In the genomic region with DNA sequence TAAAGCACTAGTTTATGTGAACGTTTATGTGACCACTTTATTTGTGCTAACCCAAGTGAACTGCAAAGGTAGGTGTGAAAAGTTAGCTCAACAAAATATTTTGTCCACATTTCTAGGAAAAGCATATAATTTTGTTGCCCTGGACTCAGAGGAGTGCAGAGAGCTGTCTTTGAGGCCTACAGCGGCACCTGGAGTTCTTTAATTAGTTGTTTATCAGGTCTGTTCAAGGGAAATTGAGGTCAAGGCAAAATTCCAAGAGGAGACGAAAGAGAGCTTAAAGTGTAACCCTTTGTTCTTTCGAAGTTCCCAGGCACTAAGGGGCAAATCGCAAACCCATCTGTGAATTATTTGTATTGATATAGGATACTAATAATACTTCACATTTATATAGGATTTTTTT, we compare ENCODE assay signal across 12 cellular contexts. TPM values are rescaled to one million over a fixed set of nuclear protein-coding genes. Genes with fewer than 3 reads are reported as not detected.
DNase-seq lines count a peak whose midpoint lies in the region; ATAC-seq, FAIRE-seq and TF ChIP-seq lines count a peak whose summit lies in the region.
"Had no signal": no experiment of that assay in that cellular context is flagged by ENCODE, and none has a peak within 500 bp of the region (broad histone marks: within the 10 kb centered on the region; RNA-seq: fewer than 3 reads in every experiment).

No MANE protein-coding gene starts in this region.

- peaks cover 6 to 26% (median 19%) of the 10 kb centered on the region in 7 donors for H3K4me1 Mint-ChIP-seq in naive thymus-derived CD4-positive, alpha-beta T cell

- no peak for ATAC-seq in naive thymus-derived CD4-positive, alpha-beta T cell

- no peak overlapping the region for H3K27ac Mint-ChIP-seq in naive thymus-derived CD4-positive, alpha-beta T cell

- intact Hi-C loops in endothelial cell of umbilical vein (cut with micrococcal nuclease): loop anchor here (1.0 kb wide), 3 partner anchors 28 to 54 kb away; no protein-coding TSS in a partner anchor
- intact Hi-C loops in naive thymus-derived CD4-positive, alpha-beta T cell (cut with micrococcal nuclease): no loop called here

- H3K36me3 Mint-ChIP-seq in naive thymus-derived CD4-positive, alpha-beta T cell: peaks cover 0 to 4% (median 0%) of the 10 kb centered on the region in 5 donors

- no peak overlapping the region for H2AFZ ChIP-seq in ACC112 (ENCODE audit: low read length, unreplicated experiment)
- H2AFZ ChIP-seq in endothelial cell of umbilical vein (ENCODE audit: low read depth, low read length): peak overlapping the region; percentile 97

- H3K4me3 ChIP-seq in ACC112 (ENCODE audit: low read depth, low read length): peak overlapping the region; percentile 82; the same call in 1 of the 2 replicates
- peak overlapping the region in 2 of 3 experiments; percentile 63 to 74 for H3K4me3 ChIP-seq in endothelial cell of umbilical vein (replicated peaks in 1 of 3; ENCODE audit: insufficient read depth in 1 of 3, low read depth in 1 of 3, low read length in 3 of 3)
- H3K4me3 ChIP-seq in naive thymus-derived CD4-positive, alpha-beta T cell (ENCODE audit: low read length): no peak overlapping the region

- POLR2A ChIA-PET in endothelial cell of umbilical vein (lab: Charles Lee): interaction anchor here (0.6 to 2.2 kb wide), 4 partner anchors 24 to 50 kb away, joined by 3 to 14 read pairs (median 5); a partner anchor contains a TSS
- POLR2A ChIA-PET in naive thymus-derived CD4-positive, alpha-beta T cell (lab: Charles Lee): interaction anchor here (1.4 kb wide), 1 partner anchor 69 kb away, joined by 3 read pairs; a partner anchor contains a TSS

- H4K20me1 ChIP-seq in endothelial cell of umbilical vein (replicated peaks; ENCODE audit: control insufficient read depth, extremely low read depth, insufficient read depth, low read length): no peaks in the 10 kb centered on the region

- TF ChIP-seq POLR2A in endothelial cell of umbilical vein (IDR thresholded peaks at IDR 0.05; ENCODE audit: low read depth, low read length): no peak

- peaks cover 45 to 60% (median 51%) of the 10 kb centered on the region in 5 donors for H3K27me3 Mint-ChIP-seq in naive thymus-derived CD4-positive, alpha-beta T cell

- CTCF ChIA-PET in endothelial cell of umbilical vein (lab: Charles Lee): interaction anchor here (0.6 to 8.4 kb wide), 20 partner anchors 9 to 83 kb away, joined by 3 to 68 read pairs (median 4); a partner anchor contains a TSS
- CTCF ChIA-PET in naive thymus-derived CD4-positive, alpha-beta T cell (lab: Charles Lee): interaction anchor here (0.6 to 0.7 kb wide), 2 partner anchors 35 to 250 kb away, joined by 3 read pairs; no protein-coding TSS in a partner anchor

- no peaks in the 10 kb centered on the region for H3K9me1 ChIP-seq in endothelial cell of umbilical vein (replicated peaks; ENCODE audit: control insufficient read depth, extremely low read depth, insufficient read depth, low read length)

- dilution Hi-C loops in endothelial cell of umbilical vein (cut with MboI; ENCODE audit: extremely low pct_ligation_motif_present, low sequenced_read_pairs): no loop called here

- TF ChIP-seq CTCF in endothelial cell of umbilical vein (IDR thresholded peaks at IDR 0.05; ENCODE audit: extremely low read depth in 1 of 2, insufficient read depth in 1 of 2, low read depth in 1 of 2, low read length in 2 of 2) (no peak), D721Med (IDR thresholded peaks at IDR 0.05; ENCODE audit: insufficient read depth, missing control alignments) (no peak)

- peak; percentile 70 for FAIRE-seq in endothelial cell of umbilical vein (lab: Jason Lieb, UNC)
- FAIRE-seq in D721Med (lab: Jason Lieb, UNC): no peak

- H3K4me2 ChIP-seq in endothelial cell of umbilical vein (ENCODE audit: insufficient read depth, low read length): peak overlapping the region; percentile 93

- no peak overlapping the region for H3K27ac ChIP-seq in ACC112 (ENCODE audit: low read depth, low read length)
- H3K27ac ChIP-seq in endothelial cell of umbilical vein (ENCODE audit: insufficient read depth, low read depth, low read length): peak overlapping the region; percentile 16
- H3K27ac ChIP-seq in naive thymus-derived CD4-positive, alpha-beta T cell (ENCODE audit: low read depth, low read length): no peak overlapping the region

- no TSS peak for BruUV-seq in endothelial cell of umbilical vein (replicated peaks; lab: Mats Ljungman, UMichigan)

- H3K4me1 ChIP-seq in ACC112 (ENCODE audit: control insufficient read depth, insufficient read depth, low read length, unreplicated experiment) (no peaks in the 10 kb centered on the region), endothelial cell of umbilical vein (ENCODE audit: control insufficient read depth, extremely low read depth, insufficient read depth, low read length) (peaks cover 31% of the 10 kb centered on the region)
- no peaks in the 10 kb centered on the region for H3K4me1 ChIP-seq in naive thymus-derived CD4-positive, alpha-beta T cell (ENCODE audit: control insufficient read depth in 2 of 2, insufficient read depth in 2 of 2, low read length in 2 of 2)

- H3K9me3 Mint-ChIP-seq in naive thymus-derived CD4-positive, alpha-beta T cell: no peaks in the 10 kb centered on the region

- H3K4me3 Mint-ChIP-seq in naive thymus-derived CD4-positive, alpha-beta T cell: peak overlapping the region in 6 of 10 donors; percentile 78 to 87 (median 82)

- H3K9me3 ChIP-seq in endothelial cell of umbilical vein (replicated peaks; ENCODE audit: control insufficient read depth, insufficient read depth, low read length): no peaks in the 10 kb centered on the region
- H3K9me3 ChIP-seq in naive thymus-derived CD4-positive, alpha-beta T cell (ENCODE audit: control insufficient read depth in 2 of 3, low read length in 3 of 3): no peaks in the 10 kb centered on the region
- H3K9me3 ChIP-seq: left lung had no signal

- H3K36me3 ChIP-seq in ACC112 (ENCODE audit: insufficient read depth, low read length): no peaks in the 10 kb centered on the region
- no peaks in the 10 kb centered on the region for H3K36me3 ChIP-seq in endothelial cell of umbilical vein (ENCODE audit: control insufficient read depth in 2 of 2, extremely low read depth in 1 of 2, insufficient read depth in 2 of 2, low read length in 2 of 2)
- no peaks in the 10 kb centered on the region for H3K36me3 ChIP-seq in naive thymus-derived CD4-positive, alpha-beta T cell (ENCODE audit: control insufficient read depth in 2 of 3, insufficient read depth in 3 of 3, low read length in 3 of 3)
- H3K36me3 ChIP-seq: left lung had no signal

- H3K79me2 ChIP-seq in ACC112 (ENCODE audit: control insufficient read depth, insufficient read depth, low read length, unreplicated experiment): no peaks in the 10 kb centered on the region
- no peaks in the 10 kb centered on the region for H3K79me2 ChIP-seq in endothelial cell of umbilical vein (ENCODE audit: control insufficient read depth, insufficient read depth, low read length)

- H3K9ac ChIP-seq in endothelial cell of umbilical vein (replicated peaks; ENCODE audit: extremely low read depth, insufficient read depth, low read length): peak overlapping the region; percentile 82

- H3K27me3 ChIP-seq in ACC112 (ENCODE audit: insufficient read depth, low read length) (peaks cover 31% of the 10 kb centered on the region), endothelial cell of umbilical vein (ENCODE audit: control insufficient read depth in 2 of 2, insufficient read depth in 2 of 2, low read length in 2 of 2) (no peaks in the 10 kb centered on the region)
- H3K27me3 ChIP-seq in naive thymus-derived CD4-positive, alpha-beta T cell (ENCODE audit: control insufficient read depth in 2 of 2, insufficient read depth in 2 of 2, low read length in 2 of 2): peaks cover 0 to 19% of the 10 kb centered on the region in 2 donors

- DNase-seq in DMS53 treated with DMSO at 0.1 percent for 48 hours (lab: John Stamatoyannopoulos, UW; ENCODE audit: unreplicated experiment): peak; percentile 79
- peak; percentile 77 for DNase-seq in endothelial cell of umbilical vein (ENCODE audit: low read depth, low spot score)
- DNase-seq in naive thymus-derived CD4-positive, alpha-beta T cell: no peak
- DNase-seq in D721Med (ENCODE audit: insufficient read length, low spot score): no peak
- no peak for DNase-seq in NCI-H226
- DNase-seq in activated effector memory CD4-positive, alpha-beta T cell treated with Interleukin-2 at 50 U/mL for 16 hours: no peak
- no peak for DNase-seq in NCI-H446 treated with DMSO at 0.1 percent for 48 hours (lab: John Stamatoyannopoulos, UW)
- DNase-seq: left lung; MM.1S; NK-92 treated with Interleukin-12 subunit alpha and Interleukin-12 subunit beta, amount 100 ng/mL, for 24 hours; T-helper 1 cell had no signal

TF ChIP-seq in endothelial cell of umbilical vein, 7 proteins besides CTCF, POLR2A, EP300 and RAD21 (continues in another document):
- TF ChIP-seq GATA2 (IDR thresholded peaks at IDR 0.05; ENCODE audit: insufficient read depth, insufficient read length, low read depth, low read length): no peak
- no peak for TF ChIP-seq JUN (IDR thresholded peaks at IDR 0.05; ENCODE audit: borderline replicate concordance, insufficient read depth, insufficient read length, low read depth)
- TF ChIP-seq FOS (IDR thresholded peaks at IDR 0.05; ENCODE audit: borderline replicate concordance, insufficient read depth, low read length): no peak

RNA-seq across cellular contexts. Expression of a gene that starts 1.4 kb away (rescaled TPM):
- 7.7 and 9.6 TPM in 2 replicates for total RNA-seq in endothelial cell of umbilical vein
- polyA plus RNA-seq in endothelial cell of umbilical vein: 2.1 and 2.8 TPM in 2 replicates
- 2.9 and 3.1 TPM in 2 replicates for polyA plus RNA-seq in endothelial cell of umbilical vein (2011; cell fraction: cytosol; rRNA removed)
- 2.8 and 3.6 TPM in 2 replicates for polyA plus RNA-seq in endothelial cell of umbilical vein (2011; cell fraction: nucleus; rRNA removed)
- polyA plus RNA-seq in endothelial cell of umbilical vein (2012): 1.4 and 2.8 TPM in 2 replicates
- polyA minus RNA-seq in endothelial cell of umbilical vein: 4.6 and 5.6 TPM in 2 replicates
- not detected for polyA minus RNA-seq in endothelial cell of umbilical vein (2011; cell fraction: cytosol; rRNA and poly(A)+ RNA removed)
- 13.6 and 15.2 TPM in 2 replicates for polyA minus RNA-seq in endothelial cell of umbilical vein (2011; cell fraction: nucleus; rRNA and poly(A)+ RNA removed)
- under 1 TPM in 2 of 5 experiments, not detected in 3; 0.57 to 0.60 TPM for total RNA-seq in naive thymus-derived CD4-positive, alpha-beta T cell
- under 1 TPM; 0.05 to 0.32 TPM for polyA plus RNA-seq in naive thymus-derived CD4-positive, alpha-beta T cell

RNA-seq across cellular contexts. Expression of a gene that starts 42.4 kb away (rescaled TPM):
- 122 and 136 TPM in 2 replicates for total RNA-seq in endothelial cell of umbilical vein
- 20.1 and 30.4 TPM in 2 replicates for polyA plus RNA-seq in endothelial cell of umbilical vein
- 44.1 and 50.8 TPM in 2 replicates for polyA plus RNA-seq in endothelial cell of umbilical vein (2011; cell fraction: cytosol; rRNA removed)
- polyA plus RNA-seq in endothelial cell of umbilical vein (2011; cell fraction: nucleus; rRNA removed): 39.8 and 53.7 TPM in 2 replicates
- 145 and 153 TPM in 2 replicates for polyA plus RNA-seq in endothelial cell of umbilical vein (2012)
- 71.8 and 78.2 TPM in 2 replicates for polyA minus RNA-seq in endothelial cell of umbilical vein
- 6.7 TPM for polyA minus RNA-seq in endothelial cell of umbilical vein (2011; cell fraction: cytosol; rRNA and poly(A)+ RNA removed)
- 45.6 and 48.5 TPM in 2 replicates for polyA minus RNA-seq in endothelial cell of umbilical vein (2011; cell fraction: nucleus; rRNA and poly(A)+ RNA removed)
- 10 to 100 TPM; 11.4 to 20.1 (median 18.2) TPM for total RNA-seq in naive thymus-derived CD4-positive, alpha-beta T cell
- 1 to 10 TPM; 5.9 to 7.2 TPM for polyA plus RNA-seq in naive thymus-derived CD4-positive, alpha-beta T cell

Comparison
In these comparisons a context has a peak if more than half of its experiments do, and no peak if none do; other contexts are left out.
1. DNase-seq: peak in DMS53 treated with DMSO at 0.1 percent for 48 hours (single experiment) and endothelial cell of umbilical vein (single experiment); none in naive thymus-derived CD4-positive, alpha-beta T cell (0 of 9), D721Med (single experiment), NCI-H226 (single experiment), activated effector memory CD4-positive, alpha-beta T cell treated with Interleukin-2 at 50 U/mL for 16 hours (single experiment) and NCI-H446 treated with DMSO at 0.1 percent for 48 hours (single experiment).